1 cellular context compared by ENCODE assay signal in the genomic region with DNA sequence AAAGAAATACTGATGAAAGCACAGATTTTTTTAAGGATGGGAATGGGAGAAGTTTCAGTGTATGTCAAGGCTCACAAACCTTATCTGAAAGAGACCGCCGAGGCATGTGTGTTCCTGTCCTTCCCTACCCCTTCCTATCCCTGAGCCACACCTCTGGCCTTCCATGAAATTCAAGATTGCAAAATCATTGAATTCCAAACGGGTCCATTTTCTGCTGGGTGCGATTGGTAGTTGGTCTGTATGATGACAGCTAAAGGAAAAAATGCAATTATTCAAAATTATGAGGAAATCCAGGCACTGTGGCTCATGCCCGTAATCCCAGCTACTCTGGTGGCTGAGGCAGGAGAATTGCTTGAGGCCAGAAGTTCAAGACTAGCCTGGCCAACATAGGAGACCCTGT.
TF ChIP-seq lines count a peak whose summit lies in the region.

No MANE protein-coding gene starts in this region.

TF ChIP-seq in HepG2, 621 proteins besides CTCF, POLR2A, EP300 and RAD21 (continued from another document):
- TF ChIP-seq, protein P1, sequence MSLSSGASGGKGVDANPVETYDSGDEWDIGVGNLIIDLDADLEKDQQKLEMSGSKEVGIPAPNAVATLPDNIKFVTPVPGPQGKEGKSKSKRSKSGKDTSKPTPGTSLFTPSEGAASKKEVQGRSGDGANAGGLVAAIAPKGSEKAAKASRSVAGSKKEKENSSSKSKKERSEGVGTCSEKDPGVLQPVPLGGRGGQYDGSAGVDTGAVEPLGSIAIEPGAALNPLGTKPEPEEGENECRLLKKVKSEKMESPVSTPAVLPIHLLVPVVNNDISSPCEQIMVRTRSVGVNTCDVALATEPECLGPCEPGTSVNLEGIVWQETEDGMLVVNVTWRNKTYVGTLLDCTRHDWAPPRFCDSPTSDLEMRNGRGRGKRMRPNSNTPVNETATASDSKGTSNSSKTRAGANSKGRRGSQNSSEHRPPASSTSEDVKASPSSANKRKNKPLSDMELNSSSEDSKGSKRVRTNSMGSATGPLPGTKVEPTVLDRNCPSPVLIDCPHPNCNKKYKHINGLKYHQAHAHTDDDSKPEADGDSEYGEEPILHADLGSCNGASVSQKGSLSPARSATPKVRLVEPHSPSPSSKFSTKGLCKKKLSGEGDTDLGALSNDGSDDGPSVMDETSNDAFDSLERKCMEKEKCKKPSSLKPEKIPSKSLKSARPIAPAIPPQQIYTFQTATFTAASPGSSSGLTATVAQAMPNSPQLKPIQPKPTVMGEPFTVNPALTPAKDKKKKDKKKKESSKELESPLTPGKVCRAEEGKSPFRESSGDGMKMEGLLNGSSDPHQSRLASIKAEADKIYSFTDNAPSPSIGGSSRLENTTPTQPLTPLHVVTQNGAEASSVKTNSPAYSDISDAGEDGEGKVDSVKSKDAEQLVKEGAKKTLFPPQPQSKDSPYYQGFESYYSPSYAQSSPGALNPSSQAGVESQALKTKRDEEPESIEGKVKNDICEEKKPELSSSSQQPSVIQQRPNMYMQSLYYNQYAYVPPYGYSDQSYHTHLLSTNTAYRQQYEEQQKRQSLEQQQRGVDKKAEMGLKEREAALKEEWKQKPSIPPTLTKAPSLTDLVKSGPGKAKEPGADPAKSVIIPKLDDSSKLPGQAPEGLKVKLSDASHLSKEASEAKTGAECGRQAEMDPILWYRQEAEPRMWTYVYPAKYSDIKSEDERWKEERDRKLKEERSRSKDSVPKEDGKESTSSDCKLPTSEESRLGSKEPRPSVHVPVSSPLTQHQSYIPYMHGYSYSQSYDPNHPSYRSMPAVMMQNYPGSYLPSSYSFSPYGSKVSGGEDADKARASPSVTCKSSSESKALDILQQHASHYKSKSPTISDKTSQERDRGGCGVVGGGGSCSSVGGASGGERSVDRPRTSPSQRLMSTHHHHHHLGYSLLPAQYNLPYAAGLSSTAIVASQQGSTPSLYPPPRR (CRISPR knock-in tag; IDR thresholded peaks at IDR 0.05; ENCODE audit: borderline replicate concordance): no peak
- TF ChIP-seq, protein P2, sequence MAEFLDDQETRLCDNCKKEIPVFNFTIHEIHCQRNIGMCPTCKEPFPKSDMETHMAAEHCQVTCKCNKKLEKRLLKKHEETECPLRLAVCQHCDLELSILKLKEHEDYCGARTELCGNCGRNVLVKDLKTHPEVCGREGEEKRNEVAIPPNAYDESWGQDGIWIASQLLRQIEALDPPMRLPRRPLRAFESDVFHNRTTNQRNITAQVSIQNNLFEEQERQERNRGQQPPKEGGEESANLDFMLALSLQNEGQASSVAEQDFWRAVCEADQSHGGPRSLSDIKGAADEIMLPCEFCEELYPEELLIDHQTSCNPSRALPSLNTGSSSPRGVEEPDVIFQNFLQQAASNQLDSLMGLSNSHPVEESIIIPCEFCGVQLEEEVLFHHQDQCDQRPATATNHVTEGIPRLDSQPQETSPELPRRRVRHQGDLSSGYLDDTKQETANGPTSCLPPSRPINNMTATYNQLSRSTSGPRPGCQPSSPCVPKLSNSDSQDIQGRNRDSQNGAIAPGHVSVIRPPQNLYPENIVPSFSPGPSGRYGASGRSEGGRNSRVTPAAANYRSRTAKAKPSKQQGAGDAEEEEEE (CRISPR knock-in tag; IDR thresholded peaks at IDR 0.05; ENCODE audit: borderline replicate concordance): no peak
- TF ChIP-seq, protein P3, sequence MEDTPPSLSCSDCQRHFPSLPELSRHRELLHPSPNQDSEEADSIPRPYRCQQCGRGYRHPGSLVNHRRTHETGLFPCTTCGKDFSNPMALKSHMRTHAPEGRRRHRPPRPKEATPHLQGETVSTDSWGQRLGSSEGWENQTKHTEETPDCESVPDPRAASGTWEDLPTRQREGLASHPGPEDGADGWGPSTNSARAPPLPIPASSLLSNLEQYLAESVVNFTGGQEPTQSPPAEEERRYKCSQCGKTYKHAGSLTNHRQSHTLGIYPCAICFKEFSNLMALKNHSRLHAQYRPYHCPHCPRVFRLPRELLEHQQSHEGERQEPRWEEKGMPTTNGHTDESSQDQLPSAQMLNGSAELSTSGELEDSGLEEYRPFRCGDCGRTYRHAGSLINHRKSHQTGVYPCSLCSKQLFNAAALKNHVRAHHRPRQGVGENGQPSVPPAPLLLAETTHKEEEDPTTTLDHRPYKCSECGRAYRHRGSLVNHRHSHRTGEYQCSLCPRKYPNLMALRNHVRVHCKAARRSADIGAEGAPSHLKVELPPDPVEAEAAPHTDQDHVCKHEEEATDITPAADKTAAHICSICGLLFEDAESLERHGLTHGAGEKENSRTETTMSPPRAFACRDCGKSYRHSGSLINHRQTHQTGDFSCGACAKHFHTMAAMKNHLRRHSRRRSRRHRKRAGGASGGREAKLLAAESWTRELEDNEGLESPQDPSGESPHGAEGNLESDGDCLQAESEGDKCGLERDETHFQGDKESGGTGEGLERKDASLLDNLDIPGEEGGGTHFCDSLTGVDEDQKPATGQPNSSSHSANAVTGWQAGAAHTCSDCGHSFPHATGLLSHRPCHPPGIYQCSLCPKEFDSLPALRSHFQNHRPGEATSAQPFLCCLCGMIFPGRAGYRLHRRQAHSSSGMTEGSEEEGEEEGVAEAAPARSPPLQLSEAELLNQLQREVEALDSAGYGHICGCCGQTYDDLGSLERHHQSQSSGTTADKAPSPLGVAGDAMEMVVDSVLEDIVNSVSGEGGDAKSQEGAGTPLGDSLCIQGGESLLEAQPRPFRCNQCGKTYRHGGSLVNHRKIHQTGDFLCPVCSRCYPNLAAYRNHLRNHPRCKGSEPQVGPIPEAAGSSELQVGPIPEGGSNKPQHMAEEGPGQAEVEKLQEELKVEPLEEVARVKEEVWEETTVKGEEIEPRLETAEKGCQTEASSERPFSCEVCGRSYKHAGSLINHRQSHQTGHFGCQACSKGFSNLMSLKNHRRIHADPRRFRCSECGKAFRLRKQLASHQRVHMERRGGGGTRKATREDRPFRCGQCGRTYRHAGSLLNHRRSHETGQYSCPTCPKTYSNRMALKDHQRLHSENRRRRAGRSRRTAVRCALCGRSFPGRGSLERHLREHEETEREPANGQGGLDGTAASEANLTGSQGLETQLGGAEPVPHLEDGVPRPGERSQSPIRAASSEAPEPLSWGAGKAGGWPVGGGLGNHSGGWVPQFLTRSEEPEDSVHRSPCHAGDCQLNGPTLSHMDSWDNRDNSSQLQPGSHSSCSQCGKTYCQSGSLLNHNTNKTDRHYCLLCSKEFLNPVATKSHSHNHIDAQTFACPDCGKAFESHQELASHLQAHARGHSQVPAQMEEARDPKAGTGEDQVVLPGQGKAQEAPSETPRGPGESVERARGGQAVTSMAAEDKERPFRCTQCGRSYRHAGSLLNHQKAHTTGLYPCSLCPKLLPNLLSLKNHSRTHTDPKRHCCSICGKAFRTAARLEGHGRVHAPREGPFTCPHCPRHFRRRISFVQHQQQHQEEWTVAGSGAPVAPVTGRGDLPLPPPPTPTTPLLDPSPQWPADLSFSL (CRISPR knock-in tag; IDR thresholded peaks at IDR 0.05): no peak
- no peak for TF ChIP-seq MTA1 (CRISPR knock-in tag; IDR thresholded peaks at IDR 0.05; ENCODE audit: borderline replicate concordance)
- TF ChIP-seq, protein P4, sequence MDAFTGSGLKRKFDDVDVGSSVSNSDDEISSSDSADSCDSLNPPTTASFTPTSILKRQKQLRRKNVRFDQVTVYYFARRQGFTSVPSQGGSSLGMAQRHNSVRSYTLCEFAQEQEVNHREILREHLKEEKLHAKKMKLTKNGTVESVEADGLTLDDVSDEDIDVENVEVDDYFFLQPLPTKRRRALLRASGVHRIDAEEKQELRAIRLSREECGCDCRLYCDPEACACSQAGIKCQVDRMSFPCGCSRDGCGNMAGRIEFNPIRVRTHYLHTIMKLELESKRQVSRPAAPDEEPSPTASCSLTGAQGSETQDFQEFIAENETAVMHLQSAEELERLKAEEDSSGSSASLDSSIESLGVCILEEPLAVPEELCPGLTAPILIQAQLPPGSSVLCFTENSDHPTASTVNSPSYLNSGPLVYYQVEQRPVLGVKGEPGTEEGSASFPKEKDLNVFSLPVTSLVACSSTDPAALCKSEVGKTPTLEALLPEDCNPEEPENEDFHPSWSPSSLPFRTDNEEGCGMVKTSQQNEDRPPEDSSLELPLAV (CRISPR knock-in tag; conservative IDR thresholded peaks at IDR 0.05; ENCODE audit: low read depth): no peak
